In the genomic region with DNA sequence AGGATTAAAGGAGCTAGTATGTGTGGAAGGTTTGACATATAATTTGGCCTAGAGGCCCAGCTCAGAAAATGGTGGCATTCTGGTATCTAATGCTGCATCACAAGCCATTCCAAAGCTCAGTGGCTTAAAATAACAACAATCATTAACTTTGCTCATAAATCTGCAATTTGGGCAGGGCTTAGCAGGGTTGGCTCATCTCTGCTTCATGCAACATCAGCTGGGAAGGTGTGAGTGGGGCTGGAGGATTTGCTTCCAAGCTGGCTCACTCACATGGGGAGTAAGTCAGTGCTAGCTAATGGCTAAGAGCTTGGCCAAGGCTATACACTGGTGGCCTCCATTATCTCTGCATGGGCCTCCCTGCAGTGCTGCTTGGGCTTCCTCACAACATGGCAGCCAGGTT, we compare ENCODE assay signal across 29 cellular contexts. TPM values are rescaled to one million over a fixed set of nuclear protein-coding genes. Genes with fewer than 3 reads are reported as not detected.
DNase-seq lines count a peak whose midpoint lies in the region; ATAC-seq, FAIRE-seq and TF ChIP-seq lines count a peak whose summit lies in the region.
"Had no signal": no experiment of that assay in that cellular context is flagged by ENCODE, and none has a peak within 500 bp of the region (broad histone marks: within the 10 kb centered on the region; RNA-seq: fewer than 3 reads in every experiment).

No MANE protein-coding gene starts in this region.

- DNase-seq in HepG2 (ENCODE audit: low spot score) = no peak
- DNase-seq in right lobe of liver = no peak
- no peak for DNase-seq in OCI-M1 (lab: John Stamatoyannopoulos, UW)
- no peak for DNase-seq in cardiac septum (ENCODE audit: low spot score)
- DNase-seq: 8988T; ACHN; BE2C; C1 segment of cervical spinal cord; CD4-positive, alpha-beta memory T cell; CD4-positive, CD25-positive, alpha-beta regulatory T cell; CD8-positive, alpha-beta memory T cell; COR-L47; DMS 273 treated with DMSO at 0.1 percent for 48 hours; DMS153; DMS53; DMS79; DND-41; EL; GDM1 had no signal

- no peaks in the 10 kb centered on the region for H3K79me2 ChIP-seq in HepG2 (ENCODE audit: insufficient read depth, low read length)

- no peak overlapping the region for H3K4me3 ChIP-seq in HepG2 (replicated peaks in 1 of 3; ENCODE audit: insufficient read depth in 1 of 3, low read depth in 2 of 3, low read length in 3 of 3)
- H3K4me3 ChIP-seq in right lobe of liver = no peak overlapping the region
- no peak overlapping the region for H3K4me3 ChIP-seq in HEK293 (ENCODE audit: low read depth, low read length)
- H3K4me3 ChIP-seq: BLaER1 had no signal

- H3K9ac ChIP-seq in HepG2 (ENCODE audit: insufficient read depth, low read depth, low read length) = no peak overlapping the region
- H3K9ac ChIP-seq: BLaER1 had no signal

- TF ChIP-seq CTCF in HepG2 (CRISPR knock-in tag; IDR thresholded peaks at IDR 0.05) (no peak), right lobe of liver (IDR thresholded peaks at IDR 0.05) (no peak), HEK293 (tag by site-specific recombination; IDR thresholded peaks at IDR 0.05) (no peak)

- no peaks in the 10 kb centered on the region for H3K36me3 ChIP-seq in HepG2 (replicated peaks in 1 of 2; ENCODE audit: control insufficient read depth in 1 of 2, insufficient read depth in 2 of 2, low read length in 2 of 2)
- H3K36me3 ChIP-seq in right lobe of liver = no peaks in the 10 kb centered on the region
- no peaks in the 10 kb centered on the region for H3K36me3 ChIP-seq in HEK293 (ENCODE audit: control insufficient read depth in 2 of 2, insufficient read depth in 1 of 2, low read length in 2 of 2)
- H3K36me3 ChIP-seq: BE2C, BLaER1 had no signal

- H3K4me1 ChIP-seq in HepG2 (ENCODE audit: insufficient read depth, low read length) (no peaks in the 10 kb centered on the region), right lobe of liver (no peaks in the 10 kb centered on the region), HEK293 (ENCODE audit: control insufficient read depth, insufficient read depth, low read length) (no peaks in the 10 kb centered on the region)
- H3K4me1 ChIP-seq: BE2C, BLaER1 had no signal

- intact Hi-C loops in HepG2 (cut with micrococcal nuclease; ENCODE audit: unreplicated experiment) (no loop called here), right lobe of liver (cut with DNase I) (no loop called here), cardiac septum (cut with DNase I) (no loop called here)

- H3K27ac ChIP-seq in HepG2 (ENCODE audit: extremely low read length, insufficient read depth, low read length) = no peak overlapping the region
- no peak overlapping the region for H3K27ac ChIP-seq in right lobe of liver
- H3K27ac ChIP-seq in HEK293 (ENCODE audit: extremely low read depth, low read depth, low read length) = no peak overlapping the region
- H3K27ac ChIP-seq: BLaER1 had no signal

- in situ Hi-C loops in HepG2 (cut with HindIII; ENCODE audit: extremely low pct_ligation_motif_present, low pct_unique_long_range_greater_than_20kb) = no loop called here

- no peak overlapping the region for H3K4me2 ChIP-seq in HepG2 (ENCODE audit: low read depth, low read length)
- H3K4me2 ChIP-seq: BLaER1 had no signal

- H3K27me3 ChIP-seq in HepG2 (ENCODE audit: control insufficient read depth in 1 of 2, insufficient read depth in 2 of 2, low read length in 2 of 2) (peaks cover 0 to 1% of the 10 kb centered on the region in 2 experiments; a peak in 2 of 5 replicates), right lobe of liver (no peaks in the 10 kb centered on the region)
- H3K27me3 ChIP-seq: BE2C, BLaER1 had no signal

- BruUV-seq in HepG2 (replicated peaks; lab: Mats Ljungman, UMichigan) = no TSS peak

- no peak for TF ChIP-seq RAD21 in HepG2 (CRISPR knock-in tag; IDR thresholded peaks at IDR 0.05)

- CTCF ChIA-PET in HepG2 (lab: Yijun Ruan, JAX; ENCODE audit: low intra/inter-chr PET ratio, low total read pairs) (no interaction called here), HEK293 (lab: Yijun Ruan, JAX) (no interaction called here)

- no peak overlapping the region for H2AFZ ChIP-seq in HepG2 (ENCODE audit: low read length)

- H4K20me1 ChIP-seq in HepG2 (ENCODE audit: insufficient read depth, low read length) = no peaks in the 10 kb centered on the region
- H4K20me1 ChIP-seq: BLaER1 had no signal

- TF ChIP-seq POLR2A in HepG2 (IDR thresholded peaks at IDR 0.05; ENCODE audit: insufficient read depth in 1 of 2, low read depth in 2 of 2, low read length in 2 of 2) (no peak), right lobe of liver (IDR thresholded peaks at IDR 0.05) (no peak)

- POLR2A ChIA-PET in HepG2 (lab: Yijun Ruan, JAX) (no interaction called here), HEK293 (lab: Yijun Ruan, JAX) (no interaction called here)

- no peak for FAIRE-seq in HepG2 (lab: Jason Lieb, UNC)
- FAIRE-seq: A204.1, GM12891, GM19239 had no signal

- ATAC-seq in HepG2 (no peak), right lobe of liver (no peak)

- H3K9me3 ChIP-seq in HepG2 (ENCODE audit: low read length) = peaks cover 6% of the 10 kb centered on the region; the same call in 1 of the 2 replicates
- H3K9me3 ChIP-seq in right lobe of liver = no peaks in the 10 kb centered on the region
- H3K9me3 ChIP-seq in HEK293 (ENCODE audit: control insufficient read depth, insufficient read depth, low read depth, low read length) = no peaks in the 10 kb centered on the region
- H3K9me3 ChIP-seq: BE2C had no signal

- no peak for TF ChIP-seq EP300 in HepG2 (IDR thresholded peaks at IDR 0.05; ENCODE audit: low read depth in 2 of 2, low read length in 2 of 2)
- TF ChIP-seq EP300 in HepG2 (CRISPR knock-in tag; IDR thresholded peaks at IDR 0.05; ENCODE audit: borderline replicate concordance) = no peak

TF ChIP-seq in HepG2, 621 proteins besides CTCF, POLR2A, EP300 and RAD21:
- peak; percentile 34 for TF ChIP-seq YY1 (IDR thresholded peaks at IDR 0.05; ENCODE audit: insufficient read depth, insufficient replicate concordance, low read depth, low read length)
- TF ChIP-seq SNAI1 (CRISPR knock-in tag; IDR thresholded peaks at IDR 0.05; ENCODE audit: borderline replicate concordance) = no peak
- peak; percentile 98 for TF ChIP-seq ZNF331 (CRISPR knock-in tag; IDR thresholded peaks at IDR 0.05)

TF ChIP-seq in HEK293, 187 proteins besides CTCF, POLR2A, EP300 and RAD21 (continues in another document):
- TF ChIP-seq SETDB1 (IDR thresholded peaks at IDR 0.05; ENCODE audit: insufficient read length, low read length) = peak; percentile 53

RNA-seq across cellular contexts. Expression of gene STK35, which starts 48.0 kb away (rescaled TPM):
- total RNA-seq in HepG2 (2016; rRNA removed; fragmentation: Illumina TruSeq; extraction: Trizol) (29.8 and 34.9 TPM in 2 replicates), right lobe of liver (10 to 100 TPM in 2 of 6 experiments, 1 to 10 TPM in 4; 6.0 to 12.7 (median 7.2) TPM), cardiac septum (18.2 TPM)
- 13.7 and 15.4 TPM in 2 replicates for total RNA-seq in HepG2 (2016; cell fraction: cytosol; rRNA removed; fragmentation: Illumina TruSeq; extraction: Trizol; ENCODE audit: low read depth)
- 30.2 and 30.4 TPM in 2 replicates for total RNA-seq in HepG2 (2016; cell fraction: insoluble cytoplasmic fraction; rRNA removed; fragmentation: Illumina TruSeq; extraction: Trizol)
- 27.3 and 27.9 TPM in 2 replicates for total RNA-seq in HepG2 (2016; cell fraction: membrane; rRNA removed; fragmentation: Illumina TruSeq; extraction: Trizol)
- 24.3 and 27.8 TPM in 2 replicates for total RNA-seq in HepG2 (2016; cell fraction: nucleus; rRNA removed; fragmentation: Illumina TruSeq; extraction: Trizol)
- 26.5 and 27.4 TPM in 2 replicates for polyA plus RNA-seq in HepG2 (2011; rRNA removed)
- polyA plus RNA-seq in HepG2 (2011; cell fraction: cytosol; rRNA removed) = 24.8 and 26.8 TPM in 2 replicates
- polyA plus RNA-seq in HepG2 (2011; cell fraction: nucleus; rRNA removed) = 42.3 and 48.0 TPM in 2 replicates
- 16.4 and 17.0 TPM in 2 replicates for polyA plus RNA-seq in HepG2 (2012)
- 1.8 and 1.9 TPM in 2 replicates for polyA plus RNA-seq in HepG2 (2016; cell fraction: cytosol; fragmentation: Illumina TruSeq; extraction: Trizol; ENCODE audit: low read depth)
- polyA plus RNA-seq in HepG2 (2016; cell fraction: insoluble cytoplasmic fraction; fragmentation: Illumina TruSeq; extraction: Trizol; ENCODE audit: low read depth) = 23.6 and 32.2 TPM in 2 replicates
- polyA plus RNA-seq in HepG2 (2016; cell fraction: membrane; fragmentation: Illumina TruSeq; extraction: Trizol; ENCODE audit: low read depth) = 11.0 and 12.3 TPM in 2 replicates
- polyA plus RNA-seq in HepG2 (2016; cell fraction: nucleus; fragmentation: Illumina TruSeq; extraction: Trizol; ENCODE audit: insufficient read depth, low read depth) = 38.0 and 38.6 TPM in 2 replicates
- polyA minus RNA-seq in HepG2 (2011; rRNA and poly(A)+ RNA removed; ENCODE audit: low replicate concordance) = 14.2 and 74.6 TPM in 2 replicates
- polyA minus RNA-seq in HepG2 (2011; cell fraction: cytosol; rRNA and poly(A)+ RNA removed) = 24.6 and 25.4 TPM in 2 replicates
- 34.6 and 38.4 TPM in 2 replicates for polyA minus RNA-seq in HepG2 (2011; cell fraction: nucleus; rRNA and poly(A)+ RNA removed)

RNA-seq across cellular contexts. Expression of gene PDYN, which starts 59.8 kb away (rescaled TPM):
- total RNA-seq in HepG2 (2016; rRNA removed; fragmentation: Illumina TruSeq; extraction: Trizol) (not detected in 2 replicates), right lobe of liver (not detected), cardiac septum (not detected)
- total RNA-seq in HepG2 (2016; cell fraction: cytosol; rRNA removed; fragmentation: Illumina TruSeq; extraction: Trizol; ENCODE audit: low read depth) = not detected in 2 replicates
- not detected in 2 replicates for total RNA-seq in HepG2 (2016; cell fraction: insoluble cytoplasmic fraction; rRNA removed; fragmentation: Illumina TruSeq; extraction: Trizol)
- not detected in 2 replicates for total RNA-seq in HepG2 (2016; cell fraction: membrane; rRNA removed; fragmentation: Illumina TruSeq; extraction: Trizol)
- total RNA-seq in HepG2 (2016; cell fraction: nucleus; rRNA removed; fragmentation: Illumina TruSeq; extraction: Trizol) = not detected in 2 replicates
- polyA plus RNA-seq in HepG2 (2011; rRNA removed) = not detected in 2 replicates
- polyA plus RNA-seq in HepG2 (2011; cell fraction: cytosol; rRNA removed) = not detected in 2 replicates
- not detected in 2 replicates for polyA plus RNA-seq in HepG2 (2011; cell fraction: nucleus; rRNA removed)
- polyA plus RNA-seq in HepG2 (2012) = not detected in 2 replicates
- polyA plus RNA-seq in HepG2 (2016; cell fraction: cytosol; fragmentation: Illumina TruSeq; extraction: Trizol; ENCODE audit: low read depth) = not detected in 2 replicates
- polyA plus RNA-seq in HepG2 (2016; cell fraction: insoluble cytoplasmic fraction; fragmentation: Illumina TruSeq; extraction: Trizol; ENCODE audit: low read depth) = not detected in 2 replicates
- polyA plus RNA-seq in HepG2 (2016; cell fraction: membrane; fragmentation: Illumina TruSeq; extraction: Trizol; ENCODE audit: low read depth) = not detected in 2 replicates
- polyA plus RNA-seq in HepG2 (2016; cell fraction: nucleus; fragmentation: Illumina TruSeq; extraction: Trizol; ENCODE audit: insufficient read depth, low read depth) = not detected in 2 replicates
- not detected in 2 replicates for polyA minus RNA-seq in HepG2 (2011; rRNA and poly(A)+ RNA removed; ENCODE audit: low replicate concordance)
- polyA minus RNA-seq in HepG2 (2011; cell fraction: cytosol; rRNA and poly(A)+ RNA removed) = not detected in 2 replicates
- not detected in 2 replicates for polyA minus RNA-seq in HepG2 (2011; cell fraction: nucleus; rRNA and poly(A)+ RNA removed)
- total RNA-seq: A673; CD4-positive, alpha-beta memory T cell; CD4-positive, CD25-positive, alpha-beta regulatory T cell; CD8-positive, alpha-beta memory T cell; Daoy; G401 had no signal
- polyA plus RNA-seq: AG04450; CD14-positive monocyte; CD4-positive, alpha-beta memory T cell; CD4-positive, CD25-positive, alpha-beta regulatory T cell; CD8-positive, alpha-beta memory T cell had no signal

Comparison
In these comparisons a context has a peak if more than half of its experiments do, and no peak if none do; other contexts are left out.
1. Of the 63 proteins assayed by ChIP-seq in both HepG2 and HEK293: peak only in HepG2: YY1; only in HEK293: SETDB1; in both: none; in neither: 61.